In the genomic region with DNA sequence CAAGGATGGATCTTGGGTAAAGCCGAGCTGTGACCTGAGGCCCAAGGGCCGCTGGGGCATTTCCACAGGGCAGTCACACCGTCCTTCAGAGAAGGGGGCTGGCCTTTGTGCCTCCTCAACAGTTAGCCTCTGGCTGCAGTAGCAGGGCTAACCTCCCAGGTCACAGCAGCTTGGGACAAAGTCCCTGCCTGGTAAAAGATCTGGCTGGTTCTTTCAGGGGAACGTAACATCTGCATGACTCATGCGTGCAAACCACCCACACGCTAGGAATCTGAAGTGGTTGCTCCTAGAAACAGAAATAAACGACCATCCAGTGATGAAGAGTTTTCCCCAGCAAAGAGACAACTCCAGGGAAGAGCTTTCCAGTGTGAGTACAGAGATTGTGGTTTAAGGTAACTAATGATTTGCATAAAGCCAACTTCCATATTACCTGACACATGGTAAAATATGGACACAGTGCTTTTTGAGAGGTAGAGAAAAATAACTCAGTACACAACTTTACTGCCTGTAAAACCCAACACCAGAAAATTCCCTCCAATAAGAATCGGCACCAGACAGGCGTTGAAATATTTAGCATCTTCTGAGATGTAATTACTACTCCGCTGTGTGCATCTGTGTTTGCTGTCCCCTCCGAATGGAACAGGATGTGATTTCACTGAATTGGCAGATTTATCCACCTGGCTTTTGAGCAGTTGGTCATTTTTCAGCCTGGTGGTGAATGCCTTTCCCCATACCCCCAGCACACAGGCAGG, we compare ENCODE assay signal across 9 cellular contexts.
DNase-seq lines count a peak whose midpoint lies in the region; ATAC-seq and TF ChIP-seq lines count a peak whose summit lies in the region.
"Had no signal": no experiment of that assay in that cellular context is flagged by ENCODE, and none has a peak within 500 bp of the region (broad histone marks: within the 10 kb centered on the region; RNA-seq: fewer than 3 reads in every experiment).

No MANE protein-coding gene starts in this region.

- no peaks in the 10 kb centered on the region for H3K9me3 ChIP-seq in PC-9 (ENCODE audit: insufficient read depth, low read depth)
- no peaks in the 10 kb centered on the region for H3K9me3 ChIP-seq in neural progenitor cell (ENCODE audit: low read depth)

- no peak for TF ChIP-seq CTCF in GM13977 (IDR thresholded peaks at IDR 0.05; ENCODE audit: extremely low read depth, insufficient read depth, missing control alignments)
- TF ChIP-seq CTCF in PC-9 (conservative IDR thresholded peaks at IDR 0.05), result no peak
- no peak for TF ChIP-seq CTCF in neural progenitor cell (IDR thresholded peaks at IDR 0.05)

- no peak overlapping the region for H3K9ac ChIP-seq in neural progenitor cell

- no peak for ATAC-seq in GM21737 (IDR thresholded peaks at IDR 0.05; ENCODE audit: unreplicated experiment)

- H3K4me3 ChIP-seq in PC-9 (no peak overlapping the region), neural progenitor cell (no peak overlapping the region)

- intact Hi-C loops in PC-9 (cut with micrococcal nuclease; ENCODE audit: unreplicated experiment), result loop anchor here (1.0 to 5.0 kb wide), 4 partner anchors 12 to 84 kb away; a partner anchor contains a TSS

- peaks cover 27% of the 10 kb centered on the region for H3K4me1 ChIP-seq in PC-9 (replicated peaks; ENCODE audit: insufficient read depth)
- H3K4me1 ChIP-seq in neural progenitor cell, result peaks cover 8% of the 10 kb centered on the region

- H4K20me1 ChIP-seq in PC-9 (ENCODE audit: insufficient read depth) (no peaks in the 10 kb centered on the region), neural progenitor cell (ENCODE audit: low read depth) (no peaks in the 10 kb centered on the region)

- POLR2A ChIA-PET in PC-9 (lab: Charles Lee; ENCODE audit: unreplicated experiment), result interaction anchor here (0.6 to 1.0 kb wide), 4 partner anchors 24 to 714 kb away, joined by 3 to 8 read pairs (median 4); no protein-coding TSS in a partner anchor

- peaks cover 2% of the 10 kb centered on the region for H3K27me3 Mint-ChIP-seq in neural progenitor cell (ENCODE audit: insufficient read depth, low read depth)
- peaks cover 3 to 11% (median 9%) of the 10 kb centered on the region in 3 donors for H3K27me3 Mint-ChIP-seq in immature natural killer cell (ENCODE audit: low read depth in 3 of 3)

- DNase-seq in 8988T (peak; percentile 33), GM13977 (ENCODE audit: low spot score) (peak; percentile 25), PC-9 (peak; percentile 73 to 76), epithelial cell of prostate (ENCODE audit: low read depth, low spot score) (no peak), neural progenitor cell (ENCODE audit: low spot score) (no peak), immature natural killer cell (no peak)
- DNase-seq in activated CD8-positive, alpha-beta memory T cell treated with anti-CD3 and anti-CD28 coated beads, Interleukin-2, amount 50 U/mL, for 4 hours, result no peak

- H2AFZ ChIP-seq in PC-9 (no peak overlapping the region), neural progenitor cell (replicated peaks) (no peak overlapping the region)

- H3K27me3 ChIP-seq in PC-9 (ENCODE audit: insufficient read depth, low read depth), result no peaks in the 10 kb centered on the region
- no peaks in the 10 kb centered on the region for H3K27me3 ChIP-seq in neural progenitor cell

- H3K36me3 Mint-ChIP-seq in neural progenitor cell (no peaks in the 10 kb centered on the region), immature natural killer cell (no peaks in the 10 kb centered on the region)

- in situ Hi-C loops in GM13977 (cut with MboI; ENCODE audit: low pct_unique_long_range_greater_than_20kb, low sequenced_read_pairs, unreplicated experiment), result no loop called here

- no peaks in the 10 kb centered on the region for H3K9me3 Mint-ChIP-seq in neural progenitor cell
- no peaks in the 10 kb centered on the region for H3K9me3 Mint-ChIP-seq in immature natural killer cell

- no peak overlapping the region for H3K4me3 Mint-ChIP-seq in neural progenitor cell
- peak overlapping the region in 1 of 5 donors; percentile 11 for H3K4me3 Mint-ChIP-seq in immature natural killer cell
- H3K4me3 Mint-ChIP-seq: dendritic cell treated with granulocyte-macrophage colony-stimulating factor and Interleukin-4, amounts not matched to agents 40 ng/mL and 50 ng/mL, for 4 days had no signal

- no peaks in the 10 kb centered on the region for H3K79me2 ChIP-seq in PC-9 (ENCODE audit: low read depth)
- H3K79me2 ChIP-seq in neural progenitor cell (ENCODE audit: low read depth), result no peaks in the 10 kb centered on the region

- H3K36me3 ChIP-seq in PC-9 (ENCODE audit: low read depth), result no peaks in the 10 kb centered on the region
- H3K36me3 ChIP-seq in neural progenitor cell, result no peaks in the 10 kb centered on the region

- no TSS peak for BruUV-seq in PC-9 (replicated peaks; lab: Mats Ljungman, UMichigan)

- CTCF ChIA-PET in PC-9 (lab: Charles Lee), result interaction anchor here (0.6 kb wide), 1 partner anchor 15 kb away, joined by 5 read pairs; no protein-coding TSS in a partner anchor

- H3K27ac Mint-ChIP-seq in neural progenitor cell, result peak overlapping the region; percentile 59
- H3K27ac Mint-ChIP-seq in immature natural killer cell, result peak overlapping the region in 2 of 6 donors; percentile 23 to 47
- H3K27ac Mint-ChIP-seq: dendritic cell treated with granulocyte-macrophage colony-stimulating factor and Interleukin-4, amounts not matched to agents 40 ng/mL and 50 ng/mL, for 4 days had no signal

- H3K4me1 Mint-ChIP-seq in neural progenitor cell (peaks cover 25% of the 10 kb centered on the region), immature natural killer cell (peaks cover 30 to 31% of the 10 kb centered on the region in 2 donors)

- H3K27ac ChIP-seq in PC-9 (no peak overlapping the region), epithelial cell of prostate (peak overlapping the region; percentile 58), neural progenitor cell (no peak overlapping the region)

- H3F3A ChIP-seq in PC-9 (ENCODE audit: insufficient read depth, low read depth) (peaks cover 3% of the 10 kb centered on the region; the same call in 1 of the 2 replicates), neural progenitor cell (ENCODE audit: low read depth) (no peaks in the 10 kb centered on the region)

- H3K4me2 ChIP-seq in PC-9 (peak overlapping the region; percentile 7; the same call in 1 of the 2 replicates), neural progenitor cell (no peak overlapping the region)

- no peaks in the 10 kb centered on the region for H3K9me2 ChIP-seq in PC-9 (ENCODE audit: insufficient read depth)

Comparison
In these comparisons a context has a peak if more than half of its experiments do, and no peak if none do; other contexts are left out.
1. DNase-seq: peak in 8988T (single experiment), GM13977 (single experiment) and PC-9 (2 of 2); none in epithelial cell of prostate (single experiment), neural progenitor cell (single experiment), activated CD8-positive, alpha-beta memory T cell treated with anti-CD3 and anti-CD28 coated beads, Interleukin-2, amount 50 U/mL, for 4 hours (single experiment) and immature natural killer cell (0 of 3).